ENCODE assay signal across 8 cellular contexts in genomic region chr1:86788300-86789206, GRCh38.
DNase-seq lines count a peak whose midpoint lies in the region; ATAC-seq, FAIRE-seq and TF ChIP-seq lines count a peak whose summit lies in the region.

No MANE protein-coding gene starts in this region.

- H3K27me3 ChIP-seq in pancreas = no peaks in the 10 kb centered on the region

- H3K4me1 Mint-ChIP-seq in type B pancreatic cell (ENCODE audit: unreplicated experiment) = peaks cover 15% of the 10 kb centered on the region

- H3K27ac Mint-ChIP-seq in type B pancreatic cell = no peak overlapping the region

- peak; percentile 9 for DNase-seq in GF-D8 (lab: John Stamatoyannopoulos, UW)
- DNase-seq in RCC 7860 (ENCODE audit: low spot score) = peak; percentile 83
- DNase-seq in epithelial cell of proximal tubule (ENCODE audit: low read depth) = peak; percentile 36
- DNase-seq in pancreas = no peak
- DNase-seq in HTR-8/SVneo (ENCODE audit: insufficient read length, low spot score) = no peak
- no peak for DNase-seq in NCI-H526 treated with DMSO at 0.1 percent for 48 hours (lab: John Stamatoyannopoulos, UW)
- no peak for DNase-seq in type B pancreatic cell (ENCODE audit: extremely low spot score, unreplicated experiment)

- 77 to 81% methylated on average over 6 of the region's 6 CpGs for WGBS in pancreas, 2 donors

- peak; percentile 95 for FAIRE-seq in RCC 7860 (lab: Jason Lieb, UNC)
- no peak for FAIRE-seq in pancreas (lab: Jason Lieb, UNC)
- no peak for FAIRE-seq in HTR-8/SVneo (lab: Jason Lieb, UNC)

- no peaks in the 10 kb centered on the region for H3K36me3 Mint-ChIP-seq in type B pancreatic cell

- ATAC-seq in pancreas (peak in 3 of 4 donors; percentile 1 to 49 (median 20)), HG02852 (IDR thresholded peaks at IDR 0.05; ENCODE audit: unreplicated experiment) (no peak)

- intact Hi-C loops in pancreas (cut with DNase I) = no loop called here

- H3K9me3 Mint-ChIP-seq in type B pancreatic cell = no peaks in the 10 kb centered on the region

- H3K4me3 Mint-ChIP-seq in type B pancreatic cell = no peak overlapping the region

- no peaks in the 10 kb centered on the region for H3K36me3 ChIP-seq in pancreas

- no peaks in the 10 kb centered on the region for H3K9me3 ChIP-seq in pancreas

- H3K27me3 Mint-ChIP-seq in type B pancreatic cell = peaks cover 5% of the 10 kb centered on the region

- H3K4me1 ChIP-seq in pancreas = peaks cover 15 to 32% (median 15%) of the 10 kb centered on the region in 3 donors

- TF ChIP-seq CTCF in epithelial cell of proximal tubule (conservative IDR thresholded peaks at IDR 0.05; ENCODE audit: low read depth, low read length) = no peak
- no peak for TF ChIP-seq CTCF in pancreas (IDR thresholded peaks at IDR 0.05)
- TF ChIP-seq CTCF in type B pancreatic cell (conservative IDR thresholded peaks at IDR 0.05) = no peak

- peak overlapping the region in 2 of 4 donors; percentile 42 to 48 for H3K27ac ChIP-seq in pancreas

- H3K4me3 ChIP-seq in epithelial cell of proximal tubule (ENCODE audit: low read depth, low read length) = no peak overlapping the region
- no peak overlapping the region for H3K4me3 ChIP-seq in pancreas

Comparison
In these comparisons a context has a peak if more than half of its experiments do, and no peak if none do; other contexts are left out.
1. DNase-seq: peak in GF-D8 (single experiment), RCC 7860 (single experiment) and epithelial cell of proximal tubule (single experiment); none in pancreas (0 of 6), HTR-8/SVneo (single experiment), NCI-H526 treated with DMSO at 0.1 percent for 48 hours (single experiment) and type B pancreatic cell (single experiment).